In genomic region chr6:7107578-7108195, GRCh38 we compare ENCODE assay signal across 1 cellular context.
A peak's percentile ranks its signal among the peaks of the same experiment; 100 is the strongest.
TF ChIP-seq lines count a peak whose summit lies in the region.

TSS of gene RREB1 (plus strand) at chr6:7107961. CDS start at chr6:7181912, 73,951 bp downstream.

TF ChIP-seq in A549, 52 proteins besides CTCF, POLR2A, EP300 and RAD21 (continued from another document):
- TF ChIP-seq, protein P1, sequence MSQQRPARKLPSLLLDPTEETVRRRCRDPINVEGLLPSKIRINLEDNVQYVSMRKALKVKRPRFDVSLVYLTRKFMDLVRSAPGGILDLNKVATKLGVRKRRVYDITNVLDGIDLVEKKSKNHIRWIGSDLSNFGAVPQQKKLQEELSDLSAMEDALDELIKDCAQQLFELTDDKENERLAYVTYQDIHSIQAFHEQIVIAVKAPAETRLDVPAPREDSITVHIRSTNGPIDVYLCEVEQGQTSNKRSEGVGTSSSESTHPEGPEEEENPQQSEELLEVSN (IDR thresholded peaks at IDR 0.05; ENCODE audit: borderline replicate concordance, low read depth): no peak
- TF ChIP-seq JUNB (IDR thresholded peaks at IDR 0.05) (no peak), JUN (IDR thresholded peaks at IDR 0.05) (peak; percentile 11 to 25; a peak in 3 of 5 replicates), FOSB (CRISPR knock-in tag; IDR thresholded peaks at IDR 0.05) (no peak), HOXB13 (CRISPR knock-in tag; IDR thresholded peaks at IDR 0.05; ENCODE audit: low read depth) (no peak)
- TF ChIP-seq, protein P2, sequence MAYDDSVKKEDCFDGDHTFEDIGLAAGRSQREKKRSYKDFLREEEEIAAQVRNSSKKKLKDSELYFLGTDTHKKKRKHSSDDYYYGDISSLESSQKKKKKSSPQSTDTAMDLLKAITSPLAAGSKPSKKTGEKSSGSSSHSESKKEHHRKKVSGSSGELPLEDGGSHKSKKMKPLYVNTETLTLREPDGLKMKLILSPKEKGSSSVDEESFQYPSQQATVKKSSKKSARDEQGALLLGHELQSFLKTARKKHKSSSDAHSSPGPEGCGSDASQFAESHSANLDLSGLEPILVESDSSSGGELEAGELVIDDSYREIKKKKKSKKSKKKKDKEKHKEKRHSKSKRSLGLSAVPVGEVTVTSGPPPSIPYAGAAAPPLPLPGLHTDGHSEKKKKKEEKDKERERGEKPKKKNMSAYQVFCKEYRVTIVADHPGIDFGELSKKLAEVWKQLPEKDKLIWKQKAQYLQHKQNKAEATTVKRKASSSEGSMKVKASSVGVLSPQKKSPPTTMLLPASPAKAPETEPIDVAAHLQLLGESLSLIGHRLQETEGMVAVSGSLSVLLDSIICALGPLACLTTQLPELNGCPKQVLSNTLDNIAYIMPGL (CRISPR knock-in tag; IDR thresholded peaks at IDR 0.05; ENCODE audit: borderline replicate concordance): no peak
